ENCODE assay signal across 14 cellular contexts in genomic region chr4:6824071-6824470, GRCh38.
"Had no signal": no experiment of that assay in that cellular context is flagged by ENCODE, and none has a peak within 500 bp of the region (broad histone marks: within the 10 kb centered on the region; RNA-seq: fewer than 3 reads in every experiment).

No MANE protein-coding gene starts in this region.

- H3K4me1 ChIP-seq: breast epithelium, esophagus squamous epithelium had no signal

- H3K4me3 ChIP-seq: breast epithelium, esophagus squamous epithelium, lung, right atrium auricular region, skin epidermis had no signal

- H3K27ac ChIP-seq: breast epithelium, esophagus squamous epithelium, right atrium auricular region, skin epidermis had no signal

- DNase-seq: activated CD4-positive, alpha-beta T cell treated with anti-CD3 and anti-CD28 coated beads for 36 hours; activated CD4-positive, alpha-beta T cell treated with anti-CD3 and anti-CD28 coated beads, Interleukin-2, amount 50 U/mL, for 48 hours; activated naive CD8-positive, alpha-beta T cell treated with anti-CD3 and anti-CD28 coated beads for 36 hours; cerebellar nuclear complex; dermis blood vessel endothelial cell; effector memory CD4-positive, alpha-beta T cell; esophagus squamous epithelium; foreskin melanocyte; hypothalamus had no signal

- ATAC-seq: activated CD4-positive, alpha-beta T cell treated with anti-CD3 and anti-CD28 coated beads for 36 hours; WTC11 had no signal

- H3K27me3 ChIP-seq: breast epithelium, esophagus squamous epithelium, right atrium auricular region had no signal
